In genomic region chr1:208499601-208500000, GRCh38 we compare ENCODE assay signal across 27 cellular contexts.
"Had no signal": no experiment of that assay in that cellular context is flagged by ENCODE, and none has a peak within 500 bp of the region (broad histone marks: within the 10 kb centered on the region; RNA-seq: fewer than 3 reads in every experiment).

No MANE protein-coding gene starts in this region.

- H3K27ac ChIP-seq: adrenal gland, colonic mucosa, SJCRH30 had no signal

- ATAC-seq: activated CD8-positive, alpha-beta T cell treated with anti-CD3 and anti-CD28 coated beads, Interleukin-2, amount 10 ng/mL, durations not matched to agents 7 days and 5 days; K562; Panc1; Right ventricle myocardium inferior; T-helper 17 cell had no signal

- DNase-seq: activated CD4-positive, alpha-beta T cell treated with anti-CD3 and anti-CD28 coated beads for 48 hours; activated CD4-positive, alpha-beta T cell treated with anti-CD3 and anti-CD28 coated beads, Interleukin-2, amount 50 U/mL, for 4 hours; activated CD4-positive, CD25-positive, alpha-beta regulatory T cell treated with anti-CD3 and anti-CD28 coated beads, Interleukin-2, amount 50 U/mL, for 72 hours; activated CD8-positive, alpha-beta memory T cell treated with anti-CD3 and anti-CD28 coated beads, Interleukin-2, amount 50 U/mL, for 48 hours; activated CD8-positive, alpha-beta T cell treated with anti-CD3 and anti-CD28 coated beads, Interleukin-2, amount 10 ng/mL, durations not matched to agents 7 days and 5 days; activated naive CD4-positive, alpha-beta T cell treated with anti-CD3 and anti-CD28 coated beads, Interleukin-2, amount 50 U/mL, for 16 hours; activated naive CD8-positive, alpha-beta T cell treated with anti-CD3 and anti-CD28 coated beads, Interleukin-2, amount 10 ng/mL, durations not matched to agents 7 days and 5 days; activated T-cell treated with anti-CD3 and anti-CD28 coated beads, Interleukin-2, amount 50 U/mL, for 1 hour; anterior cingulate cortex; cerebellar nuclear complex; colonic mucosa; Kasumi-1; NCI-H1092; NCI-H1417; NCI-H1694 treated with DMSO at 0.1 percent for 48 hours; NCI-H2171; NCI-H2227 treated with DMSO at 0.1 percent for 48 hours; NCI-H524 treated with DMSO at 0.1 percent for 48 hours; NCI-H748 treated with DMSO at 0.1 percent for 48 hours; RPMI8226; SJCRH30; T-helper 17 cell; T-helper 9 cell had no signal

- H3K9me3 Mint-ChIP-seq: activated naive CD8-positive, alpha-beta T cell treated with anti-CD3 and anti-CD28 coated beads, Interleukin-2, amount 10 ng/mL, durations not matched to agents 7 days and 5 days had no signal

- H3K36me3 ChIP-seq: adrenal gland, colonic mucosa, SJCRH30 had no signal

- H3K36me3 Mint-ChIP-seq: activated naive CD8-positive, alpha-beta T cell treated with anti-CD3 and anti-CD28 coated beads, Interleukin-2, amount 10 ng/mL, durations not matched to agents 7 days and 5 days had no signal

- H3K27ac Mint-ChIP-seq: activated CD8-positive, alpha-beta T cell treated with anti-CD3 and anti-CD28 coated beads, Interleukin-2, amount 10 ng/mL, durations not matched to agents 7 days and 5 days; activated naive CD8-positive, alpha-beta T cell treated with anti-CD3 and anti-CD28 coated beads, Interleukin-2, amount 10 ng/mL, durations not matched to agents 7 days and 5 days; T-helper 17 cell had no signal

- H3K27me3 Mint-ChIP-seq: activated naive CD8-positive, alpha-beta T cell treated with anti-CD3 and anti-CD28 coated beads, Interleukin-2, amount 10 ng/mL, durations not matched to agents 7 days and 5 days had no signal

- H3K4me3 Mint-ChIP-seq: activated CD8-positive, alpha-beta T cell treated with anti-CD3 and anti-CD28 coated beads, Interleukin-2, amount 10 ng/mL, durations not matched to agents 7 days and 5 days; activated naive CD8-positive, alpha-beta T cell treated with anti-CD3 and anti-CD28 coated beads, Interleukin-2, amount 10 ng/mL, durations not matched to agents 7 days and 5 days; T-helper 17 cell had no signal

- H3K9me3 ChIP-seq: adrenal gland, colonic mucosa had no signal

- FAIRE-seq: K562 had no signal

- H3K4me3 ChIP-seq: adrenal gland, colonic mucosa, K562, SJCRH30 had no signal

- H3K4me1 Mint-ChIP-seq: activated naive CD8-positive, alpha-beta T cell treated with anti-CD3 and anti-CD28 coated beads, Interleukin-2, amount 10 ng/mL, durations not matched to agents 7 days and 5 days; T-helper 17 cell had no signal

- H3K27me3 ChIP-seq: adrenal gland, colonic mucosa, SJCRH30 had no signal

- H3K4me1 ChIP-seq: adrenal gland, colonic mucosa, SJCRH30 had no signal
